Comparison of ENCODE assay signal across 1 cellular context in the genomic region with DNA sequence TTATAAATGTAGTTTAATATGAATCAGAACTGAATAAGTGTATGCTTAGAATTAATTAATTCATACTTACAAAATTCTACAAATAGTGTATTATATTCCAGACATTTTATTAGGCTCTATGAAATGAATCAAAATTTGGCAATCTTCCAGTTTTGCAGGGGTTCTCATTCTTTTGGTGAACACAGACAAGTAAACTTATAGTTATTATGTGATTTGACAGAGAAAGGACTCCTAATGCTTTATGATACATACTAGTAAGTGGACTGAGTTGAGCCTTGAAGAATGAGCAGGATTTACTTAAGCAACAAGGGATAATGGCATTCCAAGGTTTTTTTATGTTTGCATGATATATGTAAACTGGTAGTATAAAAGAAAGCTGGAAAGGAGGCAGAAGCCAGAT.
TF ChIP-seq lines count a peak whose summit lies in the region.

No MANE protein-coding gene starts in this region.

TF ChIP-seq in SK-N-SH treated with all-trans-retinoic acid at 6 μM for 48 hours, 23 proteins besides CTCF, POLR2A, EP300 and RAD21 (continued from another document):
- TF ChIP-seq TSHZ2 (CRISPR knock-in tag; IDR thresholded peaks at IDR 0.05) = no peak
- TF ChIP-seq ISL1 (CRISPR knock-in tag; IDR thresholded peaks at IDR 0.05) = no peak
- TF ChIP-seq PPARA (CRISPR knock-in tag; IDR thresholded peaks at IDR 0.05; ENCODE audit: borderline replicate concordance) = no peak
- no peak for TF ChIP-seq CSDC2 (CRISPR knock-in tag; IDR thresholded peaks at IDR 0.05)
- TF ChIP-seq ZNF8 (CRISPR knock-in tag; IDR thresholded peaks at IDR 0.05) = no peak
- no peak for TF ChIP-seq ZC3H10 (CRISPR knock-in tag; IDR thresholded peaks at IDR 0.05)
- TF ChIP-seq ZNF70 (CRISPR knock-in tag; IDR thresholded peaks at IDR 0.05) = no peak
- no peak for TF ChIP-seq ARNTL (CRISPR knock-in tag; IDR thresholded peaks at IDR 0.05; ENCODE audit: borderline replicate concordance, low read depth)
- TF ChIP-seq, protein P1, sequence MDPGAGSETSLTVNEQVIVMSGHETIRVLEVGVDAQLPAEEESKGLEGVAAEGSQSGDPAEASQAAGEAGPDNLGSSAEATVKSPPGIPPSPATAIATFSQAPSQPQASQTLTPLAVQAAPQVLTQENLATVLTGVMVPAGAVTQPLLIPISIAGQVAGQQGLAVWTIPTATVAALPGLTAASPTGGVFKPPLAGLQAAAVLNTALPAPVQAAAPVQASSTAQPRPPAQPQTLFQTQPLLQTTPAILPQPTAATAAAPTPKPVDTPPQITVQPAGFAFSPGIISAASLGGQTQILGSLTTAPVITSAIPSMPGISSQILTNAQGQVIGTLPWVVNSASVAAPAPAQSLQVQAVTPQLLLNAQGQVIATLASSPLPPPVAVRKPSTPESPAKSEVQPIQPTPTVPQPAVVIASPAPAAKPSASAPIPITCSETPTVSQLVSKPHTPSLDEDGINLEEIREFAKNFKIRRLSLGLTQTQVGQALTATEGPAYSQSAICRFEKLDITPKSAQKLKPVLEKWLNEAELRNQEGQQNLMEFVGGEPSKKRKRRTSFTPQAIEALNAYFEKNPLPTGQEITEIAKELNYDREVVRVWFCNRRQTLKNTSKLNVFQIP (CRISPR knock-in tag; IDR thresholded peaks at IDR 0.05; ENCODE audit: borderline replicate concordance, low read depth) = no peak
- TF ChIP-seq ZNF565 (CRISPR knock-in tag; conservative IDR thresholded peaks at IDR 0.05; ENCODE audit: low read depth) = no peak
- TF ChIP-seq CREB5 (CRISPR knock-in tag; IDR thresholded peaks at IDR 0.05; ENCODE audit: low read depth) = no peak
- TF ChIP-seq ZFP30 (CRISPR knock-in tag; IDR thresholded peaks at IDR 0.05) = no peak
- no peak for TF ChIP-seq GLIS3 (CRISPR knock-in tag; IDR thresholded peaks at IDR 0.05)
- no peak for TF ChIP-seq OSR1 (CRISPR knock-in tag; IDR thresholded peaks at IDR 0.05)
